Comparison of ENCODE assay signal across 9 cellular contexts in genomic region chr6:42402184-42402583, GRCh38. TPM values are rescaled to one million over a fixed set of nuclear protein-coding genes. Genes with fewer than 3 reads are reported as not detected.
DNase-seq lines count a peak whose midpoint lies in the region; ATAC-seq and TF ChIP-seq lines count a peak whose summit lies in the region.
"Had no signal": no experiment of that assay in that cellular context is flagged by ENCODE, and none has a peak within 500 bp of the region (broad histone marks: within the 10 kb centered on the region; RNA-seq: fewer than 3 reads in every experiment).

No MANE protein-coding gene starts in this region.

- peaks cover 20 to 27% (median 24%) of the 10 kb centered on the region in 4 donors for H3K4me1 ChIP-seq in upper lobe of left lung

- H3K36me3 ChIP-seq in upper lobe of left lung, result no peaks in the 10 kb centered on the region

- no peaks in the 10 kb centered on the region for H3K9me3 ChIP-seq in upper lobe of left lung

- no peak for TF ChIP-seq CTCF in upper lobe of left lung (IDR thresholded peaks at IDR 0.05)

- H3K4me3 ChIP-seq in upper lobe of left lung, result no peak overlapping the region

- no peak for TF ChIP-seq POLR2A in upper lobe of left lung (IDR thresholded peaks at IDR 0.05)

- H3K4me1 Mint-ChIP-seq in natural killer cell treated with Interleukin-12 subunit alpha and Interleukin-12 subunit beta and Interleukin-15 and Interleukin-18, amount 100 ng/mL, for 72 hours (ENCODE audit: low read depth in 2 of 2), result peaks cover 78 to 89% of the 10 kb centered on the region in 2 donors

- H3K36me3 Mint-ChIP-seq in natural killer cell treated with Interleukin-12 subunit alpha and Interleukin-12 subunit beta and Interleukin-15 and Interleukin-18, amount 100 ng/mL, for 72 hours, result peaks cover 7% of the 10 kb centered on the region

- WGBS in upper lobe of left lung, 2 donors, result 62 to 76% methylated on average over 5 of the region's 5 CpGs

- DNase-seq in activated T-cell treated with anti-CD3 and anti-CD28 coated beads for 4 hours (peak; percentile 30), cerebellum (ENCODE audit: low spot score) (no peak), NK-92 (lab: John Stamatoyannopoulos, UW; ENCODE audit: unreplicated experiment) (no peak), NCI-H146 treated with DMSO at 0.1 percent for 48 hours (lab: John Stamatoyannopoulos, UW; ENCODE audit: unreplicated experiment) (no peak), upper lobe of left lung (no peak)
- peak; percentile 88 for DNase-seq in natural killer cell treated with Interleukin-12 subunit alpha and Interleukin-12 subunit beta and Interleukin-15 and Interleukin-18, amount 100 ng/mL, for 72 hours (ENCODE audit: low spot score)

- peak overlapping the region; percentile 86 for H3K4me3 Mint-ChIP-seq in natural killer cell treated with Interleukin-12 subunit alpha and Interleukin-12 subunit beta and Interleukin-15 and Interleukin-18, amount 100 ng/mL, for 72 hours

- ATAC-seq in GM19328 (IDR thresholded peaks at IDR 0.05; ENCODE audit: unreplicated experiment), result peak; percentile 44
- peak; percentile 78 for ATAC-seq in HG03378 (IDR thresholded peaks at IDR 0.05; ENCODE audit: unreplicated experiment)
- peak; percentile 91 to 96 for ATAC-seq in natural killer cell treated with Interleukin-12 subunit alpha and Interleukin-12 subunit beta and Interleukin-15 and Interleukin-18, amount 100 ng/mL, for 72 hours
- no peak for ATAC-seq in upper lobe of left lung (ENCODE audit: low FRiP score in 2 of 2)

- no peaks in the 10 kb centered on the region for H3K9me3 Mint-ChIP-seq in natural killer cell treated with Interleukin-12 subunit alpha and Interleukin-12 subunit beta and Interleukin-15 and Interleukin-18, amount 100 ng/mL, for 72 hours

- H3K27ac Mint-ChIP-seq in natural killer cell treated with Interleukin-12 subunit alpha and Interleukin-12 subunit beta and Interleukin-15 and Interleukin-18, amount 100 ng/mL, for 72 hours, result peak overlapping the region; percentile 97 to 100

- TF ChIP-seq EP300 in upper lobe of left lung (IDR thresholded peaks at IDR 0.05), result no peak

- no peaks in the 10 kb centered on the region for H3K27me3 Mint-ChIP-seq in natural killer cell treated with Interleukin-12 subunit alpha and Interleukin-12 subunit beta and Interleukin-15 and Interleukin-18, amount 100 ng/mL, for 72 hours

- no peak overlapping the region for H3K27ac ChIP-seq in upper lobe of left lung
- H3K27ac ChIP-seq: KMS-11 had no signal

- H3K27me3 ChIP-seq in upper lobe of left lung, result no peaks in the 10 kb centered on the region

RNA-seq across cellular contexts. Expression of gene TRERF1, which starts 49.5 kb away (rescaled TPM):
- 10 to 100 TPM; 33.2 to 35.3 TPM for total RNA-seq in natural killer cell treated with Interleukin-12 subunit alpha and Interleukin-12 subunit beta and Interleukin-15 and Interleukin-18, amount 100 ng/mL, for 72 hours
- total RNA-seq in cerebellum, result 6.4 TPM
- total RNA-seq in upper lobe of left lung, result 1 to 10 TPM; 2.0 to 7.3 (median 5.4) TPM

Comparison
In these comparisons a context has a peak if more than half of its experiments do, and no peak if none do; other contexts are left out.
1. ATAC-seq: peak in GM19328 (single experiment), HG03378 (single experiment) and natural killer cell treated with Interleukin-12 subunit alpha and Interleukin-12 subunit beta and Interleukin-15 and Interleukin-18, amount 100 ng/mL, for 72 hours (2 of 2); none in upper lobe of left lung (0 of 2).
2. DNase-seq: peak in activated T-cell treated with anti-CD3 and anti-CD28 coated beads for 4 hours (single experiment) and natural killer cell treated with Interleukin-12 subunit alpha and Interleukin-12 subunit beta and Interleukin-15 and Interleukin-18, amount 100 ng/mL, for 72 hours (single experiment); none in cerebellum (single experiment), NK-92 (single experiment), NCI-H146 treated with DMSO at 0.1 percent for 48 hours (single experiment) and upper lobe of left lung (0 of 2).